8 cellular contexts compared by ENCODE assay signal in the genomic region with DNA sequence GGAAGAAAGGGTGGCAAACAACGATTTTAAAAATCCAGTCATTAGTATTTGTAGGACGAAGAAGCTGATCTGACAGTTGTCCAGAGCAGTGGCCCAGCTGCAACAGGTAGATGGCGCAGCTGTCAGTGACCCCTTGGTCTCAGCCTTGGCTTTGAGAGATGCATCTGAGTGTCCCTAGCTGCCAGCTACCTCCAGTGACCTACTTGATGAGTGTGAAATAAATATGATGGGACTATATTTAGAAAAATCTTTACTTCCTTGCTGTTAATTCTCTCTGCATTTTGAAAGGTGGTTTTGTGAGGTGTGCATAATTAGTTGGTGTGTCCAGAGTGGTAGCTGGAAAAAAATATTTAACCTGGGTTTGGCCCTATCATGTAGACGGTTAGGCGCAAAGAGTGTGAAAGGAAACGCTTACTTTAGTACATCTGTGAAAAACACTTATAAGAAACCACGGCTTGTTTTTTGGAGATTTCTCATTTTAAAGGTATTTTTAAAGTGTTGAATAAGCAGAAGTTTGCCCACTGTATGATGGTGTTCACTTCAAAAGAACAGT. TPM values are rescaled to one million over a fixed set of nuclear protein-coding genes. Genes with fewer than 3 reads are reported as not detected.
DNase-seq lines count a peak whose midpoint lies in the region; ATAC-seq and TF ChIP-seq lines count a peak whose summit lies in the region.

No MANE protein-coding gene starts in this region.

- TF ChIP-seq CTCF in lung (IDR thresholded peaks at IDR 0.05; ENCODE audit: control extremely low read depth, extremely low read depth) (peak; percentile 41), thyroid gland (IDR thresholded peaks at IDR 0.05) (peak in 4 of 6 experiments; percentile 40 to 52 (median 52))

- no peaks in the 10 kb centered on the region for H3K36me3 Mint-ChIP-seq in effector memory CD8-positive, alpha-beta T cell (ENCODE audit: insufficient read depth)

- DNase-seq in G401 (ENCODE audit: low spot score), result peak; percentile 68
- peak; percentile 70 to 82 for DNase-seq in SJCRH30
- DNase-seq in effector memory CD8-positive, alpha-beta T cell, result peak in 1 of 3 experiments; percentile 4
- DNase-seq in lung (ENCODE audit: low spot score), result peak; percentile 41
- peak; percentile 74 to 75 for DNase-seq in thyroid gland
- no peak for DNase-seq in 8988T

- H3K27me3 ChIP-seq in SJCRH30, result no peaks in the 10 kb centered on the region
- no peaks in the 10 kb centered on the region for H3K27me3 ChIP-seq in lung (ENCODE audit: control insufficient read depth, insufficient read depth)
- H3K27me3 ChIP-seq in thyroid gland, result no peaks in the 10 kb centered on the region

- H3K4me1 Mint-ChIP-seq in effector memory CD8-positive, alpha-beta T cell (ENCODE audit: low read depth in 2 of 2), result peaks cover 7 to 8% of the 10 kb centered on the region in 2 donors

- H3K27me3 Mint-ChIP-seq in effector memory CD8-positive, alpha-beta T cell, result no peaks in the 10 kb centered on the region

- peak overlapping the region; percentile 85 to 95 for H3K4me3 Mint-ChIP-seq in effector memory CD8-positive, alpha-beta T cell

- in situ Hi-C loops in G401 (cut with HindIII; ENCODE audit: low sequenced_read_pairs), result no loop called here

- H3K9me3 ChIP-seq in SJCRH30 (replicated peaks) (no peaks in the 10 kb centered on the region), lung (ENCODE audit: control insufficient read depth in 2 of 2, insufficient read depth in 1 of 2, low read length in 1 of 2) (no peaks in the 10 kb centered on the region), thyroid gland (no peaks in the 10 kb centered on the region)

- intact Hi-C loops in thyroid gland (cut with DNase I), result no loop called here

- TF ChIP-seq POLR2A in thyroid gland (IDR thresholded peaks at IDR 0.05), result no peak

- H3K36me3 ChIP-seq in SJCRH30 (no peaks in the 10 kb centered on the region), lung (ENCODE audit: control insufficient read depth in 2 of 2, insufficient read depth in 2 of 2, low read length in 2 of 2) (no peaks in the 10 kb centered on the region), thyroid gland (no peaks in the 10 kb centered on the region)

- H3K27ac ChIP-seq in SJCRH30 (no peak overlapping the region; the same call in 1 of the 2 replicates), lung (ENCODE audit: low read depth in 1 of 2, low read length in 1 of 2) (peak overlapping the region; percentile 83 to 97), thyroid gland (peak overlapping the region; percentile 86 to 94 (median 90))

- WGBS in lung, 2 donors, result 8 to 14% methylated on average over 7 of the region's 7 CpGs
- 36 to 37% methylated on average over 7 of the region's 7 CpGs for WGBS in thyroid gland, 2 donors

- peaks cover 15% of the 10 kb centered on the region for H3K4me1 ChIP-seq in SJCRH30
- H3K4me1 ChIP-seq in lung (ENCODE audit: control insufficient read depth in 2 of 2, insufficient read depth in 2 of 2, low read length in 2 of 2), result no peaks in the 10 kb centered on the region
- H3K4me1 ChIP-seq in thyroid gland, result peaks cover 17 to 21% of the 10 kb centered on the region in 2 donors

- H3K9me3 Mint-ChIP-seq in effector memory CD8-positive, alpha-beta T cell, result no peaks in the 10 kb centered on the region

- ATAC-seq in GM21360 (IDR thresholded peaks at IDR 0.05; ENCODE audit: unreplicated experiment) (peak; percentile 55), HG03558 (IDR thresholded peaks at IDR 0.05; ENCODE audit: extremely low read depth, unreplicated experiment) (peak; percentile 59), lung (ENCODE audit: insufficient read depth, low FRiP score) (peak; percentile 28)
- peak; percentile 28 for ATAC-seq in effector memory CD8-positive, alpha-beta T cell (replicated peaks)

- H3K4me3 ChIP-seq in SJCRH30 (peak overlapping the region; percentile 76), lung (peak overlapping the region; percentile 64), thyroid gland (replicated peaks in 1 of 3) (peak overlapping the region; percentile 56 to 94 (median 70))

- H3K27ac Mint-ChIP-seq in effector memory CD8-positive, alpha-beta T cell, result peak overlapping the region; percentile 81

RNA-seq across cellular contexts. Expression of a gene that starts 1.0 kb away (rescaled TPM):
- 7.8 and 14.3 TPM in 2 replicates for total RNA-seq in G401 (2014; rRNA removed; shearing (Covaris generic))
- 27.2 and 35.0 TPM in 2 replicates for total RNA-seq in SJCRH30 (2014; rRNA removed; shearing (Covaris generic))
- total RNA-seq in lung (10 to 100 TPM; 15.7 to 26.7 TPM), thyroid gland (10 to 100 TPM; 15.6 to 45.3 (median 21.2) TPM)
- 10 to 100 TPM; 18.3 to 18.7 TPM for polyA plus RNA-seq in lung

RNA-seq across cellular contexts. Expression of a gene that starts 24.7 kb away (rescaled TPM):
- total RNA-seq in G401 (2014; rRNA removed; shearing (Covaris generic)), result 8.4 and 16.2 TPM in 2 replicates
- total RNA-seq in SJCRH30 (2014; rRNA removed; shearing (Covaris generic)), result 58.7 and 70.9 TPM in 2 replicates
- total RNA-seq in lung (10 to 100 TPM; 21.4 to 50.0 TPM), thyroid gland (10 to 100 TPM; 27.5 to 40.1 (median 32.7) TPM)
- 10 to 100 TPM; 14.2 to 14.3 TPM for polyA plus RNA-seq in lung
